19 cellular contexts compared by ENCODE assay signal in genomic region chr5:52692039-52692438, GRCh38.
DNase-seq lines count a peak whose midpoint lies in the region; ATAC-seq and TF ChIP-seq lines count a peak whose summit lies in the region.
"Had no signal": no experiment of that assay in that cellular context is flagged by ENCODE, and none has a peak within 500 bp of the region (broad histone marks: within the 10 kb centered on the region; RNA-seq: fewer than 3 reads in every experiment).

No MANE protein-coding gene starts in this region.

- no peak overlapping the region for H2AFZ ChIP-seq in mesenchymal stem cell (ENCODE audit: low read depth, low read length)

- H3K36me3 Mint-ChIP-seq in activated naive CD8-positive, alpha-beta T cell treated with anti-CD3 and anti-CD28 coated beads, Interleukin-2, amount 50 U/mL, for 24 hours (ENCODE audit: low read depth) = no peaks in the 10 kb centered on the region
- H3K36me3 Mint-ChIP-seq: activated CD4-positive, alpha-beta memory T cell treated with anti-CD3 and anti-CD28 coated beads for 36 hours had no signal

- H3K4me3 Mint-ChIP-seq in activated naive CD8-positive, alpha-beta T cell treated with anti-CD3 and anti-CD28 coated beads, Interleukin-2, amount 50 U/mL, for 24 hours = no peak overlapping the region
- H3K4me3 Mint-ChIP-seq: activated CD4-positive, alpha-beta memory T cell treated with anti-CD3 and anti-CD28 coated beads for 36 hours; stimulated activated naive CD8-positive, alpha-beta T cell treated with anti-CD3 and anti-CD28 coated beads, Interleukin-15, Interleukin-2, amounts not matched to agents 100 ng/mL and 50 ng/mL, for 24 hours had no signal

- no peak overlapping the region for H3K4me3 ChIP-seq in brain microvascular endothelial cell (ENCODE audit: low read depth, low read length)
- no peak overlapping the region for H3K4me3 ChIP-seq in mesenchymal stem cell (ENCODE audit: insufficient read depth in 1 of 2, low read depth in 1 of 2, low read length in 2 of 2)
- H3K4me3 ChIP-seq: adrenal gland, heart right ventricle, prostate gland had no signal

- H3K27me3 ChIP-seq in brain microvascular endothelial cell (replicated peaks) (no peaks in the 10 kb centered on the region), mesenchymal stem cell (ENCODE audit: control insufficient read depth in 1 of 2, insufficient read depth in 1 of 2, low read length in 2 of 2) (no peaks in the 10 kb centered on the region)
- H3K27me3 ChIP-seq: adrenal gland, heart right ventricle had no signal

- no peaks in the 10 kb centered on the region for H3K36me3 ChIP-seq in brain microvascular endothelial cell (replicated peaks)
- H3K36me3 ChIP-seq in mesenchymal stem cell (ENCODE audit: control insufficient read depth in 1 of 2, insufficient read depth in 2 of 2, low read depth in 1 of 2, low read length in 2 of 2) = no peaks in the 10 kb centered on the region
- H3K36me3 ChIP-seq: adrenal gland, heart right ventricle, prostate gland had no signal

- H3K18ac ChIP-seq in mesenchymal stem cell (ENCODE audit: low read depth in 1 of 2, low read length in 2 of 2) = no peak overlapping the region

- DNase-seq in AG08395 (ENCODE audit: low spot score) = peak; percentile 58
- DNase-seq in HT1080 (ENCODE audit: low read depth) = peak; percentile 42
- DNase-seq in brain microvascular endothelial cell = peak; percentile 79
- DNase-seq in mesenchymal stem cell = peak; percentile 74
- DNase-seq in activated naive CD8-positive, alpha-beta T cell treated with anti-CD3 and anti-CD28 coated beads, Interleukin-2, amount 50 U/mL, for 24 hours = no peak
- no peak for DNase-seq in stimulated activated CD4-positive, alpha-beta T cell treated with anti-CD3 and anti-CD28 coated beads, Interleukin-4, amount 100 ng/mL, for 24 hours
- no peak for DNase-seq in ecto neural progenitor cell (ENCODE audit: low spot score)
- DNase-seq: activated CD4-positive, alpha-beta memory T cell treated with anti-CD3 and anti-CD28 coated beads for 36 hours; activated T-cell treated with anti-CD3 and anti-CD28 coated beads, Interleukin-2, amount 50 U/mL, for 48 hours; adrenal gland; GF-D8; heart right ventricle; NCI-H187 treated with DMSO at 0.1 percent for 48 hours; NCI-H510A treated with DMSO at 0.1 percent for 48 hours had no signal

- no peak overlapping the region for H2BK5ac ChIP-seq in mesenchymal stem cell (ENCODE audit: low read depth, low read length, poor library complexity, severe bottlenecking)

- H2BK120ac ChIP-seq in mesenchymal stem cell (ENCODE audit: low read depth, low read length) = no peak overlapping the region

- H3K4me1 ChIP-seq in mesenchymal stem cell (ENCODE audit: control insufficient read depth, insufficient read depth, low read depth, low read length) = no peaks in the 10 kb centered on the region
- H3K4me1 ChIP-seq: prostate gland had no signal

- no peak overlapping the region for H4K8ac ChIP-seq in mesenchymal stem cell (ENCODE audit: low read length)

- no peak overlapping the region for H2BK15ac ChIP-seq in mesenchymal stem cell (ENCODE audit: low read depth, poor library complexity, severe bottlenecking)

- H3K27ac ChIP-seq in brain microvascular endothelial cell (peak overlapping the region; percentile 67), mesenchymal stem cell (ENCODE audit: low read length, poor library complexity, severe bottlenecking) (no peak overlapping the region)
- H3K27ac ChIP-seq: adrenal gland, epithelial cell of prostate, HL-60, prostate gland had no signal

- no peak for TF ChIP-seq CTCF in brain microvascular endothelial cell (IDR thresholded peaks at IDR 0.05; ENCODE audit: low read depth, low read length, missing control alignments)

- no peak overlapping the region for H2BK12ac ChIP-seq in mesenchymal stem cell (ENCODE audit: low read length in 2 of 2)

- no peak overlapping the region for H4K91ac ChIP-seq in mesenchymal stem cell (ENCODE audit: low read length)

- no peaks in the 10 kb centered on the region for H3K79me1 ChIP-seq in mesenchymal stem cell (replicated peaks; ENCODE audit: low read length, poor library complexity, severe bottlenecking)

- H3K23ac ChIP-seq in mesenchymal stem cell (ENCODE audit: low read length in 2 of 2) = no peak overlapping the region

- H3K4ac ChIP-seq in mesenchymal stem cell (ENCODE audit: low read depth in 1 of 2, low read length in 2 of 2) = no peak overlapping the region

- H3K4me2 ChIP-seq in mesenchymal stem cell (ENCODE audit: low read length, poor library complexity, severe bottlenecking) = no peak overlapping the region

- H2AK5ac ChIP-seq in mesenchymal stem cell (ENCODE audit: low read length, severe bottlenecking) = no peak overlapping the region

- no peak overlapping the region for H3K14ac ChIP-seq in mesenchymal stem cell (ENCODE audit: low read length in 2 of 2)

- no peak overlapping the region for H3K9ac ChIP-seq in mesenchymal stem cell (ENCODE audit: low read length)

- no peak overlapping the region for H3K27ac Mint-ChIP-seq in activated naive CD8-positive, alpha-beta T cell treated with anti-CD3 and anti-CD28 coated beads, Interleukin-2, amount 50 U/mL, for 24 hours
- H3K27ac Mint-ChIP-seq: activated CD4-positive, alpha-beta memory T cell treated with anti-CD3 and anti-CD28 coated beads for 36 hours; stimulated activated naive CD8-positive, alpha-beta T cell treated with anti-CD3 and anti-CD28 coated beads, Interleukin-15, Interleukin-2, amounts not matched to agents 100 ng/mL and 50 ng/mL, for 24 hours had no signal

- no peaks in the 10 kb centered on the region for H3K9me3 Mint-ChIP-seq in activated naive CD8-positive, alpha-beta T cell treated with anti-CD3 and anti-CD28 coated beads, Interleukin-2, amount 50 U/mL, for 24 hours
- H3K9me3 Mint-ChIP-seq: activated CD4-positive, alpha-beta memory T cell treated with anti-CD3 and anti-CD28 coated beads for 36 hours; stimulated activated naive CD8-positive, alpha-beta T cell treated with anti-CD3 and anti-CD28 coated beads, Interleukin-15, Interleukin-2, amounts not matched to agents 100 ng/mL and 50 ng/mL, for 24 hours had no signal

- no peaks in the 10 kb centered on the region for H3K9me3 ChIP-seq in mesenchymal stem cell (ENCODE audit: control insufficient read depth, low read length)
- H3K9me3 ChIP-seq: adrenal gland, heart right ventricle, prostate gland had no signal

- peaks cover 9% of the 10 kb centered on the region for H3K4me1 Mint-ChIP-seq in activated naive CD8-positive, alpha-beta T cell treated with anti-CD3 and anti-CD28 coated beads, Interleukin-2, amount 50 U/mL, for 24 hours

- in situ Hi-C loops in brain microvascular endothelial cell (cut with HindIII; ENCODE audit: low pct_ligation_motif_present, low sequenced_read_pairs) = no loop called here

- ATAC-seq in activated naive CD8-positive, alpha-beta T cell treated with anti-CD3 and anti-CD28 coated beads, Interleukin-2, amount 50 U/mL, for 24 hours = no peak
- no peak for ATAC-seq in HG02884 (IDR thresholded peaks at IDR 0.05; ENCODE audit: unreplicated experiment)

- H3K27me3 Mint-ChIP-seq in activated naive CD8-positive, alpha-beta T cell treated with anti-CD3 and anti-CD28 coated beads, Interleukin-2, amount 50 U/mL, for 24 hours = no peaks in the 10 kb centered on the region
- H3K27me3 Mint-ChIP-seq: activated CD4-positive, alpha-beta memory T cell treated with anti-CD3 and anti-CD28 coated beads for 36 hours; stimulated activated naive CD8-positive, alpha-beta T cell treated with anti-CD3 and anti-CD28 coated beads, Interleukin-15, Interleukin-2, amounts not matched to agents 100 ng/mL and 50 ng/mL, for 24 hours had no signal

Comparison
In these comparisons a context has a peak if more than half of its experiments do, and no peak if none do; other contexts are left out.
1. DNase-seq: peak in AG08395 (single experiment), HT1080 (single experiment), brain microvascular endothelial cell (single experiment) and mesenchymal stem cell (single experiment); none in activated naive CD8-positive, alpha-beta T cell treated with anti-CD3 and anti-CD28 coated beads, Interleukin-2, amount 50 U/mL, for 24 hours (single experiment), stimulated activated CD4-positive, alpha-beta T cell treated with anti-CD3 and anti-CD28 coated beads, Interleukin-4, amount 100 ng/mL, for 24 hours (single experiment) and ecto neural progenitor cell (single experiment).